ENCODE assay signal across 8 cellular contexts in the genomic region with DNA sequence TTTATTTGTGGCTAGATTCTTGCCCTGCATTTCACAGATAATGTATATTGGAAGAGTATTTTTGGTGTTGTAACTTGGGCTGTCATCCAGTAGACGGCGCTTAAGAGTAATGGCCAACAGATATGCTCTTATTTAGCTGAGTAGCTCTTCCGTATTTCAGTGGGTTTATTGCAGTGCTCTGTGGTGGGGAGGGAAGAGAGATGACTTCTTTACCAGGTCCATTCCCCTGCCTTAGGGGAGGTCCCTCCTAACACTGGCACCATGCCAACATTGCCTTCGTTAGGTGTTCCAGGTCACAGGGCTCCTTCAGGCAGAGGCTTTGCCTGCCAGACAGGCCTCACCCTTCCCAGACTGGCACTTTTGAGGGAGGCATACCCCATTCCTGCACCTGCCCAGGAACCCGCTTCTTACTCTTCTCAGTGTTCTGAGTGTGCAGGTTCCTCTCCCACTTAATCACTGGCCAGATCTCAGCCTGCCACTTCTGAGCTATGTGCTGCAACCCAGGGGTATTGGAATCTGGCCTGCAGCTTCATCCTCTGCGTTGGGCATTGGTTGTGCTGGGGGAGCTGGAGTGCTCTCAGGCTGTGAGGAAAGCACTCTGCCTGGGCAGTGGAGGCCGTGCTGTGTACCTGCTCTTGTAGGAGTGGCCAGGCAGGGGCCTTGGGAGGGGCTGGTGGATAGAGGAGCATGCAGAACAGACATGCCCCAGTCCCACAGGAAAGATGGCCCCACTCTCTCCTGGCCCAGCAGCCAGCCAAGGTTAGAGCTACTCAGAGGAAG. TPM values are rescaled to one million over a fixed set of nuclear protein-coding genes. Genes with fewer than 3 reads are reported as not detected.
DNase-seq lines count a peak whose midpoint lies in the region; ATAC-seq, FAIRE-seq and TF ChIP-seq lines count a peak whose summit lies in the region.

No MANE protein-coding gene starts in this region.

- 40 to 50% (median 45%) methylated on average over 7 of the region's 7 CpGs for WGBS in ovary, 3 donors

- no peak overlapping the region for H3K4me3 Mint-ChIP-seq in activated CD4-positive, alpha-beta T cell treated with anti-CD3 and anti-CD28 coated beads, Interleukin-2, amount 10 ng/mL, durations not matched to agents 24 days and 14 days
- H3K4me3 Mint-ChIP-seq in activated B cell treated with CpG ODN at 0.5 μM for 24 hours, result no peak overlapping the region

- FAIRE-seq in kidney (lab: Jason Lieb, UNC), result no peak

- H3K4me3 ChIP-seq in HL-60 (replicated peaks; ENCODE audit: insufficient read depth, low read length) (no peak overlapping the region), kidney (ENCODE audit: low read length in 2 of 2) (no peak overlapping the region), ovary (no peak overlapping the region)

- no peak overlapping the region for H3K9ac ChIP-seq in kidney (ENCODE audit: low read length in 2 of 2)

- TF ChIP-seq CTCF in HL-60 (IDR thresholded peaks at IDR 0.05; ENCODE audit: insufficient read depth, low read length) (peak; percentile 86), activated B cell treated with CpG ODN at 0.5 μM for 24 hours (IDR thresholded peaks at IDR 0.05) (no peak), kidney (IDR thresholded peaks at IDR 0.05; ENCODE audit: borderline replicate concordance, extremely low read depth, insufficient read depth) (peak; percentile 43), ovary (IDR thresholded peaks at IDR 0.05) (no peak)

- H3K36me3 Mint-ChIP-seq in activated CD4-positive, alpha-beta T cell treated with anti-CD3 and anti-CD28 coated beads, Interleukin-2, amount 10 ng/mL, durations not matched to agents 24 days and 14 days (ENCODE audit: low read depth), result no peaks in the 10 kb centered on the region
- H3K36me3 Mint-ChIP-seq in activated B cell treated with CpG ODN at 0.5 μM for 24 hours (ENCODE audit: low read depth), result no peaks in the 10 kb centered on the region

- intact Hi-C loops in activated CD4-positive, alpha-beta T cell treated with anti-CD3 and anti-CD28 coated beads, Interleukin-2, amount 10 ng/mL, durations not matched to agents 24 days and 14 days (cut with micrococcal nuclease), result loop anchor here (1.0 to 10.0 kb wide), 3 partner anchors 58 to 914 kb away; no protein-coding TSS in a partner anchor
- intact Hi-C loops in activated B cell treated with CpG ODN at 0.5 μM for 24 hours (cut with micrococcal nuclease) (loop anchor here (1.0 kb wide), 1 partner anchor 157 kb away; no protein-coding TSS in a partner anchor), kidney (cut with DNase I) (no loop called here), ovary (cut with DNase I) (no loop called here)

- no peak for TF ChIP-seq POLR2A in ovary (IDR thresholded peaks at IDR 0.05)

- H3K27ac ChIP-seq in HL-60 (replicated peaks) (no peak overlapping the region), kidney (ENCODE audit: low read depth in 2 of 2, low read length in 2 of 2) (no peak overlapping the region), ovary (no peak overlapping the region)

- H3K9me3 ChIP-seq in kidney (ENCODE audit: control insufficient read depth in 1 of 2, low read length in 2 of 2) (no peaks in the 10 kb centered on the region), ovary (no peaks in the 10 kb centered on the region)

- CTCF ChIA-PET in activated B cell treated with CpG ODN at 0.5 μM for 24 hours (lab: Charles Lee), result interaction anchor here (1.0 to 1.1 kb wide), 2 partner anchors 30 to 164 kb away, joined by 3 read pairs; no protein-coding TSS in a partner anchor

- H3K27me3 ChIP-seq in HL-60 (ENCODE audit: insufficient read depth, poor library complexity, severe bottlenecking) (peaks cover 3% of the 10 kb centered on the region), ovary (no peaks in the 10 kb centered on the region)

- H3K4me1 ChIP-seq in kidney (ENCODE audit: control insufficient read depth in 1 of 2, insufficient read depth in 1 of 2, low read depth in 1 of 2, low read length in 2 of 2), result no peaks in the 10 kb centered on the region
- no peaks in the 10 kb centered on the region for H3K4me1 ChIP-seq in ovary (ENCODE audit: insufficient read depth)

- H3K27ac Mint-ChIP-seq in activated CD4-positive, alpha-beta T cell treated with anti-CD3 and anti-CD28 coated beads, Interleukin-2, amount 10 ng/mL, durations not matched to agents 24 days and 14 days, result no peak overlapping the region
- H3K27ac Mint-ChIP-seq in activated B cell treated with CpG ODN at 0.5 μM for 24 hours, result no peak overlapping the region

- POLR2A ChIA-PET in activated B cell treated with CpG ODN at 0.5 μM for 24 hours (lab: Charles Lee), result no interaction called here

- peak; percentile 65 for DNase-seq in activated CD4-positive, alpha-beta T cell treated with anti-CD3 and anti-CD28 coated beads, Interleukin-2, amount 10 ng/mL, durations not matched to agents 24 days and 14 days
- no peak for DNase-seq in activated CD4-positive, alpha-beta T cell treated with anti-CD3 and anti-CD28 coated beads, Interleukin-2, amount 50 U/mL, for 1 hour
- DNase-seq in HL-60 (ENCODE audit: low read depth in 1 of 2, low spot score in 1 of 2) (peak; percentile 23 to 43), activated B cell treated with CpG ODN at 0.5 μM for 24 hours (no peak), kidney (no peak), NCI-H1930 (lab: John Stamatoyannopoulos, UW) (no peak), ovary (no peak)

- TF ChIP-seq EP300 in ovary (IDR thresholded peaks at IDR 0.05), result no peak

- H3K36me3 ChIP-seq in kidney (ENCODE audit: control insufficient read depth in 1 of 2, insufficient read depth in 2 of 2, low read length in 2 of 2), result no peaks in the 10 kb centered on the region
- no peaks in the 10 kb centered on the region for H3K36me3 ChIP-seq in ovary

- H3K27me3 Mint-ChIP-seq in activated CD4-positive, alpha-beta T cell treated with anti-CD3 and anti-CD28 coated beads, Interleukin-2, amount 10 ng/mL, durations not matched to agents 24 days and 14 days, result peaks cover 19% of the 10 kb centered on the region
- peaks cover 22% of the 10 kb centered on the region for H3K27me3 Mint-ChIP-seq in activated B cell treated with CpG ODN at 0.5 μM for 24 hours

- no peaks in the 10 kb centered on the region for H3K4me1 Mint-ChIP-seq in activated CD4-positive, alpha-beta T cell treated with anti-CD3 and anti-CD28 coated beads, Interleukin-2, amount 10 ng/mL, durations not matched to agents 24 days and 14 days
- no peaks in the 10 kb centered on the region for H3K4me1 Mint-ChIP-seq in activated B cell treated with CpG ODN at 0.5 μM for 24 hours

- peak; percentile 87 for ATAC-seq in GM21381 (IDR thresholded peaks at IDR 0.05; ENCODE audit: unreplicated experiment)
- peak; percentile 28 for ATAC-seq in activated B cell treated with CpG ODN at 0.5 μM for 24 hours (ENCODE audit: low read depth)

- no peaks in the 10 kb centered on the region for H3K9me3 Mint-ChIP-seq in activated CD4-positive, alpha-beta T cell treated with anti-CD3 and anti-CD28 coated beads, Interleukin-2, amount 10 ng/mL, durations not matched to agents 24 days and 14 days
- no peaks in the 10 kb centered on the region for H3K9me3 Mint-ChIP-seq in activated B cell treated with CpG ODN at 0.5 μM for 24 hours

RNA-seq across cellular contexts. Expression of a gene that starts 29.4 kb away (rescaled TPM):
- not detected in 2 replicates for total RNA-seq in activated CD4-positive, alpha-beta T cell treated with anti-CD3 and anti-CD28 coated beads, Interleukin-2, amount 10 ng/mL, durations not matched to agents 24 days and 14 days
- not detected in 2 replicates for total RNA-seq in activated B cell treated with CpG ODN at 0.5 μM for 24 hours
- not detected for total RNA-seq in kidney
- not detected for polyA plus RNA-seq in kidney (ENCODE audit: insufficient read depth, low read depth, low replicate concordance)
- under 1 TPM in 1 of 7 donors, not detected in 6; 0.60 TPM for total RNA-seq in ovary
- polyA plus RNA-seq in ovary, result 1 to 10 TPM in 1 of 2 donors, not detected in 1; 5.1 TPM

Comparison
In these comparisons a context has a peak if more than half of its experiments do, and no peak if none do; other contexts are left out.
1. DNase-seq: peak in activated CD4-positive, alpha-beta T cell treated with anti-CD3 and anti-CD28 coated beads, Interleukin-2, amount 10 ng/mL, durations not matched to agents 24 days and 14 days (single experiment) and HL-60 (2 of 2); none in activated CD4-positive, alpha-beta T cell treated with anti-CD3 and anti-CD28 coated beads, Interleukin-2, amount 50 U/mL, for 1 hour (single experiment), activated B cell treated with CpG ODN at 0.5 μM for 24 hours (single experiment), kidney (single experiment), NCI-H1930 (0 of 2) and ovary (0 of 5).
2. CTCF ChIP-seq: peak in HL-60 (single experiment) and kidney (single experiment); none in activated B cell treated with CpG ODN at 0.5 μM for 24 hours (single experiment) and ovary (0 of 3).
3. intact Hi-C loops: an anchor here in activated CD4-positive, alpha-beta T cell treated with anti-CD3 and anti-CD28 coated beads, Interleukin-2, amount 10 ng/mL, durations not matched to agents 24 days and 14 days (1.0 to 10.0 kb wide) and activated B cell treated with CpG ODN at 0.5 μM for 24 hours (1.0 kb wide); none called in kidney and ovary.